20 cellular contexts compared by ENCODE assay signal in genomic region chr3:46206284-46206683, GRCh38. TPM values are rescaled to one million over a fixed set of nuclear protein-coding genes. Genes with fewer than 3 reads are reported as not detected.
A peak's percentile ranks its signal among the peaks of the same experiment; 100 is the strongest.
DNase-seq lines count a peak whose midpoint lies in the region; ATAC-seq, FAIRE-seq and TF ChIP-seq lines count a peak whose summit lies in the region.
"Had no signal": no experiment of that assay in that cellular context is flagged by ENCODE, and none has a peak within 500 bp of the region (broad histone marks: within the 10 kb centered on the region; RNA-seq: fewer than 3 reads in every experiment).

No MANE protein-coding gene starts in this region.

- H3K4me1 Mint-ChIP-seq in activated CD8-positive, alpha-beta T cell treated with anti-CD3 and anti-CD28 coated beads, Interleukin-2, amount 10 ng/mL, durations not matched to agents 7 days and 5 days (ENCODE audit: low read depth): peaks cover 89% of the 10 kb centered on the region
- H3K4me1 Mint-ChIP-seq in activated CD8-positive, alpha-beta T cell treated with anti-CD3 and anti-CD28 coated beads for 36 hours (ENCODE audit: low read depth): peaks cover 22% of the 10 kb centered on the region
- peaks cover 16 to 46% (median 26%) of the 10 kb centered on the region in 4 donors for H3K4me1 Mint-ChIP-seq in CD4-positive, alpha-beta memory T cell
- H3K4me1 Mint-ChIP-seq: neural progenitor cell had no signal

- no peaks in the 10 kb centered on the region for H3K27me3 Mint-ChIP-seq in activated CD8-positive, alpha-beta T cell treated with anti-CD3 and anti-CD28 coated beads, Interleukin-2, amount 10 ng/mL, durations not matched to agents 7 days and 5 days (ENCODE audit: low read depth)
- H3K27me3 Mint-ChIP-seq in activated CD8-positive, alpha-beta T cell treated with anti-CD3 and anti-CD28 coated beads for 36 hours: no peaks in the 10 kb centered on the region
- H3K27me3 Mint-ChIP-seq in CD4-positive, alpha-beta memory T cell: no peaks in the 10 kb centered on the region
- H3K27me3 Mint-ChIP-seq: activated B cell treated with CpG ODN at 0.5 μM for 24 hours had no signal

- POLR2A ChIA-PET in activated CD8-positive, alpha-beta T cell treated with anti-CD3 and anti-CD28 coated beads, Interleukin-2, amount 10 ng/mL, durations not matched to agents 7 days and 5 days (lab: Charles Lee): interaction anchor here (0.6 to 5.3 kb wide), 3 partner anchors 138 to 267 kb away, joined by 3 to 63 read pairs (median 3); partner anchors contain the start of gene CCR5
- POLR2A ChIA-PET in activated CD8-positive, alpha-beta T cell treated with anti-CD3 and anti-CD28 coated beads for 36 hours (lab: Charles Lee): no interaction called here
- POLR2A ChIA-PET in CD4-positive, alpha-beta memory T cell (lab: Charles Lee; ENCODE audit: partially characterized antibody): no interaction called here

- no peak for DNase-seq in activated CD8-positive, alpha-beta T cell treated with anti-CD3 and anti-CD28 coated beads, Interleukin-2, amount 10 ng/mL, durations not matched to agents 7 days and 5 days
- DNase-seq in activated CD8-positive, alpha-beta T cell treated with anti-CD3 and anti-CD28 coated beads for 36 hours: no peak
- DNase-seq in bronchial epithelial cell (ENCODE audit: low read depth): peak; percentile 17
- peak; percentile 33 for DNase-seq in medulla oblongata (ENCODE audit: extremely low spot score)
- DNase-seq in thoracic aorta (ENCODE audit: low spot score): no peak
- DNase-seq in Ammon's horn (ENCODE audit: low spot score): no peak
- no peak for DNase-seq in CD4-positive, alpha-beta memory T cell
- DNase-seq: activated B cell treated with CpG ODN at 0.5 μM for 24 hours; brain microvascular endothelial cell; COR-L47; H9; NCI-H82; right cardiac atrium; stimulated activated CD4-positive, alpha-beta T cell treated with anti-CD3 and anti-CD28 coated beads, Interleukin-2, amount 100 ng/mL, for 48 hours had no signal

- TF ChIP-seq CTCF in activated CD8-positive, alpha-beta T cell treated with anti-CD3 and anti-CD28 coated beads for 36 hours (IDR thresholded peaks at IDR 0.05): no peak
- no peak for TF ChIP-seq CTCF in bronchial epithelial cell (IDR thresholded peaks at IDR 0.05; ENCODE audit: insufficient read depth, low read length, severe bottlenecking)
- no peak for TF ChIP-seq CTCF in thoracic aorta (IDR thresholded peaks at IDR 0.05)

- H3K4me3 Mint-ChIP-seq in activated CD8-positive, alpha-beta T cell treated with anti-CD3 and anti-CD28 coated beads, Interleukin-2, amount 10 ng/mL, durations not matched to agents 7 days and 5 days: peak overlapping the region; percentile 87
- no peak overlapping the region for H3K4me3 Mint-ChIP-seq in activated CD8-positive, alpha-beta T cell treated with anti-CD3 and anti-CD28 coated beads for 36 hours
- peak overlapping the region in 1 of 8 donors; percentile 12 for H3K4me3 Mint-ChIP-seq in CD4-positive, alpha-beta memory T cell
- H3K4me3 Mint-ChIP-seq: activated B cell treated with CpG ODN at 0.5 μM for 24 hours, H9, neural progenitor cell had no signal

- H3K27ac Mint-ChIP-seq in activated CD8-positive, alpha-beta T cell treated with anti-CD3 and anti-CD28 coated beads, Interleukin-2, amount 10 ng/mL, durations not matched to agents 7 days and 5 days: peak overlapping the region; percentile 95
- H3K27ac Mint-ChIP-seq in activated CD8-positive, alpha-beta T cell treated with anti-CD3 and anti-CD28 coated beads for 36 hours: no peak overlapping the region
- no peak overlapping the region for H3K27ac Mint-ChIP-seq in CD4-positive, alpha-beta memory T cell
- H3K27ac Mint-ChIP-seq: activated B cell treated with CpG ODN at 0.5 μM for 24 hours; activated naive CD4-positive, alpha-beta T cell treated with anti-CD3 and anti-CD28 coated beads, Interleukin-2, amount 50 U/mL, for 72 hours; neural progenitor cell had no signal

- H3K27ac ChIP-seq in thoracic aorta: no peak overlapping the region
- H3K27ac ChIP-seq in CD4-positive, alpha-beta memory T cell (ENCODE audit: low read depth, low read length): no peak overlapping the region
- H3K27ac ChIP-seq: brain microvascular endothelial cell, neural progenitor cell had no signal

- no peaks in the 10 kb centered on the region for H3K36me3 ChIP-seq in bronchial epithelial cell (ENCODE audit: control insufficient read depth, insufficient read depth, low read length)
- H3K36me3 ChIP-seq in thoracic aorta: no peaks in the 10 kb centered on the region
- H3K36me3 ChIP-seq in CD4-positive, alpha-beta memory T cell (ENCODE audit: insufficient read depth, low read length): no peaks in the 10 kb centered on the region
- H3K36me3 ChIP-seq: brain microvascular endothelial cell, neural progenitor cell had no signal

- no peaks in the 10 kb centered on the region for H3K9me3 Mint-ChIP-seq in activated CD8-positive, alpha-beta T cell treated with anti-CD3 and anti-CD28 coated beads, Interleukin-2, amount 10 ng/mL, durations not matched to agents 7 days and 5 days (ENCODE audit: insufficient read depth)
- H3K9me3 Mint-ChIP-seq in activated CD8-positive, alpha-beta T cell treated with anti-CD3 and anti-CD28 coated beads for 36 hours: no peaks in the 10 kb centered on the region
- H3K9me3 Mint-ChIP-seq in CD4-positive, alpha-beta memory T cell: no peaks in the 10 kb centered on the region
- H3K9me3 Mint-ChIP-seq: activated B cell treated with CpG ODN at 0.5 μM for 24 hours; activated naive CD4-positive, alpha-beta T cell treated with anti-CD3 and anti-CD28 coated beads, Interleukin-2, amount 50 U/mL, for 72 hours; H9; neural progenitor cell had no signal

- ATAC-seq in activated CD8-positive, alpha-beta T cell treated with anti-CD3 and anti-CD28 coated beads, Interleukin-2, amount 10 ng/mL, durations not matched to agents 7 days and 5 days: no peak
- no peak for ATAC-seq in activated CD8-positive, alpha-beta T cell treated with anti-CD3 and anti-CD28 coated beads for 36 hours
- ATAC-seq in thoracic aorta (ENCODE audit: insufficient number of reproducible peaks, low FRiP score, low read depth) (no peak), HG03025 (IDR thresholded peaks at IDR 0.05; ENCODE audit: low FRiP score, unreplicated experiment) (no peak)
- ATAC-seq: activated naive CD4-positive, alpha-beta T cell treated with anti-CD3 and anti-CD28 coated beads, Interleukin-2, amount 50 U/mL, for 72 hours; Panc1 had no signal

- intact Hi-C loops in activated CD8-positive, alpha-beta T cell treated with anti-CD3 and anti-CD28 coated beads for 36 hours (cut with micrococcal nuclease): loop anchor here (5.0 kb wide), 2 partner anchors 109 to 166 kb away; partner anchors contain the start of gene CCR5
- intact Hi-C loops in CD4-positive, alpha-beta memory T cell (cut with micrococcal nuclease): no loop called here

- H3K4me1 ChIP-seq in thoracic aorta (ENCODE audit: control insufficient read depth in 1 of 2, low read depth in 2 of 2): no peaks in the 10 kb centered on the region
- peaks cover 23% of the 10 kb centered on the region for H3K4me1 ChIP-seq in CD4-positive, alpha-beta memory T cell (ENCODE audit: insufficient read depth, low read length)

- no peaks in the 10 kb centered on the region for H3K27me3 ChIP-seq in bronchial epithelial cell (ENCODE audit: control insufficient read depth, insufficient read depth, low read length)
- no peaks in the 10 kb centered on the region for H3K27me3 ChIP-seq in thoracic aorta (replicated peaks; ENCODE audit: insufficient read depth)
- no peaks in the 10 kb centered on the region for H3K27me3 ChIP-seq in CD4-positive, alpha-beta memory T cell (ENCODE audit: insufficient read depth, low read length)
- H3K27me3 ChIP-seq: brain microvascular endothelial cell, neural progenitor cell, tibial nerve had no signal

- H3K36me3 Mint-ChIP-seq in activated CD8-positive, alpha-beta T cell treated with anti-CD3 and anti-CD28 coated beads, Interleukin-2, amount 10 ng/mL, durations not matched to agents 7 days and 5 days (ENCODE audit: low read depth): peaks cover 67% of the 10 kb centered on the region
- no peaks in the 10 kb centered on the region for H3K36me3 Mint-ChIP-seq in activated CD8-positive, alpha-beta T cell treated with anti-CD3 and anti-CD28 coated beads for 36 hours (ENCODE audit: low read depth)
- no peaks in the 10 kb centered on the region for H3K36me3 Mint-ChIP-seq in CD4-positive, alpha-beta memory T cell
- H3K36me3 Mint-ChIP-seq: activated naive CD4-positive, alpha-beta T cell treated with anti-CD3 and anti-CD28 coated beads, Interleukin-2, amount 50 U/mL, for 72 hours; neural progenitor cell had no signal

- FAIRE-seq in bronchial epithelial cell (lab: Jason Lieb, UNC): no peak

- H3K9me3 ChIP-seq in thoracic aorta: no peaks in the 10 kb centered on the region
- no peaks in the 10 kb centered on the region for H3K9me3 ChIP-seq in CD4-positive, alpha-beta memory T cell (ENCODE audit: control insufficient read depth in 1 of 2, low read length in 2 of 2)
- H3K9me3 ChIP-seq: tibial nerve had no signal

- CTCF ChIA-PET in activated CD8-positive, alpha-beta T cell treated with anti-CD3 and anti-CD28 coated beads, Interleukin-2, amount 10 ng/mL, durations not matched to agents 7 days and 5 days (lab: Charles Lee): interaction anchor here (1.1 to 6.6 kb wide), 9 partner anchors 8 to 267 kb away, joined by 3 to 150 read pairs (median 62); partner anchors contain the start of gene CCR5
- CTCF ChIA-PET in activated CD8-positive, alpha-beta T cell treated with anti-CD3 and anti-CD28 coated beads for 36 hours (lab: Charles Lee): interaction anchor here (2.5 to 7.8 kb wide), 3 partner anchors 109 to 172 kb away, joined by 8 to 64 read pairs (median 20); partner anchors contain the start of gene CCR5
- CTCF ChIA-PET in CD4-positive, alpha-beta memory T cell (lab: Charles Lee; ENCODE audit: partially characterized antibody): interaction anchor here (1.4 to 3.6 kb wide), 2 partner anchors 7 to 163 kb away, joined by 6 to 24 read pairs; partner anchors contain the start of gene CCR5

- H3K4me3 ChIP-seq in bronchial epithelial cell (ENCODE audit: low read depth, low read length) (no peak overlapping the region), thoracic aorta (peak overlapping the region; percentile 48)
- no peak overlapping the region for H3K4me3 ChIP-seq in CD4-positive, alpha-beta memory T cell (ENCODE audit: low read length in 2 of 2)
- H3K4me3 ChIP-seq: neural progenitor cell had no signal

RNA-seq across cellular contexts. Expression of gene CCR1, which starts 1.8 kb away (rescaled TPM):
- 10 to 100 TPM; 41.4 to 41.5 TPM for total RNA-seq in activated CD8-positive, alpha-beta T cell treated with anti-CD3 and anti-CD28 coated beads, Interleukin-2, amount 10 ng/mL, durations not matched to agents 7 days and 5 days
- 1 to 10 TPM in 1 of 2 experiments, under 1 TPM in 1; 0.67 to 1.1 TPM for total RNA-seq in activated CD8-positive, alpha-beta T cell treated with anti-CD3 and anti-CD28 coated beads for 36 hours
- total RNA-seq in bronchial epithelial cell: not detected in 2 replicates
- 10 to 100 TPM; 10.0 to 27.7 TPM for total RNA-seq in thoracic aorta
- 1 to 10 TPM; 1.3 to 2.0 TPM for total RNA-seq in CD4-positive, alpha-beta memory T cell
- polyA plus RNA-seq in CD4-positive, alpha-beta memory T cell: under 1 TPM; 0.07 to 0.10 TPM
- total RNA-seq: H9 had no signal

RNA-seq across cellular contexts. Expression of gene CCR3, which starts 36.0 kb away (rescaled TPM):
- total RNA-seq in activated CD8-positive, alpha-beta T cell treated with anti-CD3 and anti-CD28 coated beads, Interleukin-2, amount 10 ng/mL, durations not matched to agents 7 days and 5 days: under 1 TPM; 0.34 to 0.37 TPM
- not detected for total RNA-seq in activated CD8-positive, alpha-beta T cell treated with anti-CD3 and anti-CD28 coated beads for 36 hours
- total RNA-seq in bronchial epithelial cell (under 0.01 TPM in 1 of 2 replicates, not detected in the other), thoracic aorta (not detected)
- total RNA-seq in CD4-positive, alpha-beta memory T cell: under 1 TPM; 0.29 to 0.55 TPM
- under 1 TPM in 1 of 2 donors, not detected in 1; 0.60 TPM for polyA plus RNA-seq in CD4-positive, alpha-beta memory T cell
- total RNA-seq: activated B cell treated with CpG ODN at 0.5 μM for 24 hours; activated naive CD4-positive, alpha-beta T cell treated with anti-CD3 and anti-CD28 coated beads, Interleukin-2, amount 50 U/mL, for 72 hours; fibroblast of villous mesenchyme; H9; right cardiac atrium; tibial nerve had no signal
- polyA plus RNA-seq: right cardiac atrium had no signal

Comparison
In these comparisons a context has a peak if more than half of its experiments do, and no peak if none do; other contexts are left out.
1. DNase-seq: peak in bronchial epithelial cell (single experiment) and medulla oblongata (single experiment); none in activated CD8-positive, alpha-beta T cell treated with anti-CD3 and anti-CD28 coated beads, Interleukin-2, amount 10 ng/mL, durations not matched to agents 7 days and 5 days (single experiment), activated CD8-positive, alpha-beta T cell treated with anti-CD3 and anti-CD28 coated beads for 36 hours (single experiment), thoracic aorta (single experiment), Ammon's horn (single experiment) and CD4-positive, alpha-beta memory T cell (0 of 5).